Comparison of ENCODE assay signal across 17 cellular contexts in the genomic region with DNA sequence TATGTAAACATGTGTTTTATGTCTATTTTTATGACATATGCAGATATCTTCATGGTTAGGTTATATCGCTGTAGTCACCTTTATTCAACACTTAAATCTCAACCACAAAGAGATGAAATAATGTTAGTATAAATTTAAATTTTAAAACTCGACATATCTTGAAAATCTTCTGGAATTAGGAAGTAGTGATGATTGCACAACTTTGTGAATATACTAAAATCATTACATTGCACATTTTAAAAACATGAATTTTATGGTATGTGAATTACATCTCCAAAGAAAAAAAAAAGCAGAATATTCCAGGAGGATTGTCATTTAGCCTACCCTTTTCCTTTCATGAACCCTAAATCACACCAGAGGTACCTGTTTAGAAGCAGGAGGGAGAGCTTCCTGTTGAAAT. TPM values are rescaled to one million over a fixed set of nuclear protein-coding genes. Genes with fewer than 3 reads are reported as not detected.
A peak's percentile ranks its signal among the peaks of the same experiment; 100 is the strongest.
DNase-seq lines count a peak whose midpoint lies in the region; ATAC-seq, FAIRE-seq and TF ChIP-seq lines count a peak whose summit lies in the region.
"Had no signal": no experiment of that assay in that cellular context is flagged by ENCODE, and none has a peak within 500 bp of the region (broad histone marks: within the 10 kb centered on the region; RNA-seq: fewer than 3 reads in every experiment).

No MANE protein-coding gene starts in this region.

- TF ChIP-seq POLR2A in IMR-90 (IDR thresholded peaks at IDR 0.05; ENCODE audit: low read depth, low read length) (no peak), H1 (IDR thresholded peaks at IDR 0.05; ENCODE audit: control extremely low read depth in 1 of 2, low read depth in 2 of 2, low read length in 2 of 2) (no peak)

- H2BK20ac ChIP-seq in IMR-90 (ENCODE audit: low read depth, low read length) (no peak overlapping the region), H1 (ENCODE audit: low read length) (no peak overlapping the region)

- FAIRE-seq in H1 (lab: Jason Lieb, UNC): no peak
- FAIRE-seq: G401.6, GM12892 had no signal

- H4K91ac ChIP-seq in IMR-90 (ENCODE audit: insufficient read depth, low read depth, low read length) (no peak overlapping the region), H1 (replicated peaks; ENCODE audit: insufficient read length, low read length) (no peak overlapping the region)

- H3K4me2 ChIP-seq in IMR-90 (ENCODE audit: low read depth, low read length) (no peak overlapping the region), H1 (ENCODE audit: insufficient read depth in 1 of 2, low read depth in 2 of 2, low read length in 2 of 2) (no peak overlapping the region)

- in situ Hi-C loops in IMR-90 (cut with MboI; ENCODE audit: low sequenced_read_pairs): no loop called here

- H3K56ac ChIP-seq in IMR-90 (ENCODE audit: extremely low read depth, insufficient read depth, low read length): no peak overlapping the region
- H3K56ac ChIP-seq in H1 (replicated peaks; ENCODE audit: insufficient read length, low read depth, low read length): no peak overlapping the region

- H3K79me2 ChIP-seq in H1 (ENCODE audit: control insufficient read depth in 1 of 2, insufficient read depth in 2 of 2, low read length in 2 of 2): peaks cover 0 to 25% of the 10 kb centered on the region in 2 experiments; a peak in 2 of 4 replicates

- no peak overlapping the region for H3K27ac ChIP-seq in IMR-90 (ENCODE audit: insufficient read depth, low read length)
- H3K27ac ChIP-seq in H1 (ENCODE audit: low read depth, low read length): no peak overlapping the region

- no peak overlapping the region for H2AK9ac ChIP-seq in IMR-90 (replicated peaks; ENCODE audit: low read depth, low read length, poor library complexity)

- H4K20me1 ChIP-seq in IMR-90 (ENCODE audit: insufficient read depth, low read length) (no peaks in the 10 kb centered on the region), H1 (replicated peaks in 1 of 2; ENCODE audit: control insufficient read depth in 1 of 2, insufficient read depth in 2 of 2, low read length in 2 of 2) (peaks cover 0 to 7% of the 10 kb centered on the region in 2 experiments)

- no peak overlapping the region for H3K14ac ChIP-seq in IMR-90 (replicated peaks; ENCODE audit: low read depth, low read length)
- H3K14ac ChIP-seq in H1 (ENCODE audit: insufficient read length): no peak overlapping the region

- H3K9me3 ChIP-seq in IMR-90 (ENCODE audit: control insufficient read depth, insufficient read depth, low read length) (no peaks in the 10 kb centered on the region), H1 (ENCODE audit: insufficient read depth in 2 of 2, low read depth in 1 of 2, low read length in 1 of 2) (no peaks in the 10 kb centered on the region)

- no peak overlapping the region for H3K9ac ChIP-seq in IMR-90 (ENCODE audit: low read depth, low read length)
- no peak overlapping the region for H3K9ac ChIP-seq in H1 (replicated peaks in 1 of 4; ENCODE audit: extremely low read depth in 1 of 4, low read depth in 3 of 4, low read length in 3 of 4)

- no peaks in the 10 kb centered on the region for H3K36me3 ChIP-seq in IMR-90 (ENCODE audit: control insufficient read depth, insufficient read depth, low read length)
- H3K36me3 ChIP-seq in H1 (ENCODE audit: control insufficient read depth in 2 of 4, insufficient read depth in 4 of 4, low read length in 3 of 4): peaks cover 0 to 68% (median 27%) of the 10 kb centered on the region in 4 experiments; a peak in 6 of 8 replicates

- H3K23ac ChIP-seq in IMR-90 (ENCODE audit: low read depth, low read length): no peak overlapping the region
- H3K23ac ChIP-seq in H1 (ENCODE audit: insufficient read length): no peak overlapping the region

- H4K8ac ChIP-seq in IMR-90 (ENCODE audit: low read depth in 2 of 2, low read length in 2 of 2) (no peak overlapping the region), H1 (ENCODE audit: extremely low read depth, insufficient read depth, low read length) (no peak overlapping the region)

- TF ChIP-seq CTCF in IMR-90 (conservative IDR thresholded peaks at IDR 0.05; ENCODE audit: low read depth, low read length) (no peak), H1 (IDR thresholded peaks at IDR 0.05; ENCODE audit: control extremely low read depth in 1 of 3, insufficient read depth in 1 of 3, low read depth in 1 of 3, low read length in 3 of 3) (no peak)

- H3K23me2 ChIP-seq in H1 (ENCODE audit: low read depth, low read length): no peaks in the 10 kb centered on the region

- no peaks in the 10 kb centered on the region for H3K27me3 ChIP-seq in IMR-90 (ENCODE audit: control insufficient read depth, insufficient read depth, low read length)
- no peaks in the 10 kb centered on the region for H3K27me3 ChIP-seq in H1 (replicated peaks in 1 of 4; ENCODE audit: control insufficient read depth in 3 of 4, extremely low read depth in 1 of 4, insufficient read depth in 3 of 4, low read length in 3 of 4)

- TF ChIP-seq EP300 in H1 (IDR thresholded peaks at IDR 0.05; ENCODE audit: borderline replicate concordance in 1 of 2, low read depth in 2 of 2, low read length in 2 of 2): no peak

- H3K79me1 ChIP-seq in IMR-90 (ENCODE audit: low read depth in 1 of 2, low read length in 2 of 2): no peaks in the 10 kb centered on the region
- H3K79me1 ChIP-seq in H1 (ENCODE audit: low read depth, low read length): 0 out of 2 replicates have a peak, but pooled peaks cover 2% of the 10 kb centered on the region

- H2BK5ac ChIP-seq in IMR-90 (ENCODE audit: low read depth, low read length, poor library complexity, severe bottlenecking) (no peak overlapping the region), H1 (ENCODE audit: low read depth, low read length) (no peak overlapping the region)

- ATAC-seq in IMR-90 (ENCODE audit: low read depth) (no peak), GM21360 (IDR thresholded peaks at IDR 0.05; ENCODE audit: unreplicated experiment) (no peak)

- H3K18ac ChIP-seq in IMR-90 (ENCODE audit: low read depth, low read length) (no peak overlapping the region), H1 (ENCODE audit: extremely low read depth, low read length) (no peak overlapping the region)

- H3K9me1 ChIP-seq in IMR-90 (ENCODE audit: insufficient read depth, low read length): no peaks in the 10 kb centered on the region

- TF ChIP-seq RAD21 in IMR-90 (IDR thresholded peaks at IDR 0.05; ENCODE audit: low read length): no peak
- no peak for TF ChIP-seq RAD21 in H1 (IDR thresholded peaks at IDR 0.05 in 1 of 2, conservative IDR thresholded peaks at IDR 0.05 in 1 of 2; ENCODE audit: low read depth in 2 of 2, low read length in 2 of 2)

- H4K5ac ChIP-seq in IMR-90 (ENCODE audit: low read depth, low read length) (no peak overlapping the region), H1 (ENCODE audit: insufficient read length, low read depth, low read length) (no peak overlapping the region)

- H3K4ac ChIP-seq in IMR-90 (ENCODE audit: low read depth, low read length) (no peak overlapping the region), H1 (replicated peaks; ENCODE audit: insufficient read length, low read depth, low read length) (no peak overlapping the region)

- BruUV-seq in IMR-90 (replicated peaks; lab: Mats Ljungman, UMichigan): no TSS peak

- CTCF ChIA-PET in IMR-90 (lab: Yijun Ruan, JAX) (no interaction called here), H1 (lab: Charles Lee; ENCODE audit: partially characterized antibody) (interaction anchor here (0.6 to 1.9 kb wide), 2 partner anchors 23 to 26 kb away, joined by 3 to 9 read pairs; no protein-coding TSS in a partner anchor)

- H3K4me3 ChIP-seq in IMR-90 (ENCODE audit: insufficient read depth, low read depth, low read length) (no peak overlapping the region), H1 (ENCODE audit: extremely low read depth in 1 of 4, insufficient read depth in 2 of 4, low read depth in 3 of 4, low read length in 4 of 4) (no peak overlapping the region)

- H2BK15ac ChIP-seq in IMR-90 (ENCODE audit: low read depth, low read length) (no peak overlapping the region), H1 (ENCODE audit: low read length) (no peak overlapping the region)

- intact Hi-C loops in IMR-90 (cut with micrococcal nuclease): no loop called here

- H2BK120ac ChIP-seq in IMR-90 (ENCODE audit: low read depth, low read length): no peak overlapping the region
- H2BK120ac ChIP-seq in H1 (replicated peaks; ENCODE audit: low read depth, low read length): no peak overlapping the region

- POLR2A ChIA-PET in IMR-90 (lab: Charles Lee; ENCODE audit: unreplicated experiment) (no interaction called here), H1 (lab: Charles Lee; ENCODE audit: partially characterized antibody) (no interaction called here)

- H2AFZ ChIP-seq in IMR-90 (replicated peaks; ENCODE audit: low read length, poor library complexity) (no peak overlapping the region), H1 (ENCODE audit: low read length) (no peak overlapping the region)

- peak; percentile 39 for DNase-seq in CD1c-positive myeloid dendritic cell (ENCODE audit: extremely low spot score)
- no peak for DNase-seq in IMR-90
- no peak for DNase-seq in H1 (ENCODE audit: low read depth in 1 of 2, low spot score in 2 of 2)
- no peak for DNase-seq in Kasumi-1 (lab: John Stamatoyannopoulos, UW)
- DNase-seq in HuH-7.5 (ENCODE audit: low spot score): no peak
- DNase-seq: C1 segment of cervical spinal cord; Calu3; CD4-positive, alpha-beta T cell; COR-L47; DMS153; DND-41; GOT3; H7; HCEC 1CT had no signal

- H3K4me1 ChIP-seq in IMR-90 (ENCODE audit: control insufficient read depth, insufficient read depth, low read length): no peaks in the 10 kb centered on the region
- H3K4me1 ChIP-seq in H1 (replicated peaks in 1 of 4; ENCODE audit: control insufficient read depth in 3 of 4, insufficient read depth in 4 of 4, low read length in 3 of 4): peaks cover 0 to 2% (median 0%) of the 10 kb centered on the region in 4 experiments; a peak in 1 of 7 replicates

- no CpG with 5 or more reads among the region's 2 CpGs for WGBS in IMR-90 (ENCODE audit: extremely low coverage in 2 of 2, insufficient read length in 1 of 2), 2 experiments
- 92% methylated on average over 2 of the region's 2 CpGs; no CpG with 5 or more reads in 1 of the 2 experiments for WGBS in H1 (ENCODE audit: extremely low coverage in 1 of 2, insufficient coverage in 1 of 2, insufficient read length in 1 of 2, insufficient replicate concordance in 2 of 2, low coverage in 1 of 2, low lambda C conversion rate in 2 of 2, missing lambda C conversion rate in 1 of 2), 2 experiments

- dilution Hi-C loops in IMR-90 (cut with HindIII; ENCODE audit: low sequenced_read_pairs, unreplicated experiment): no loop called here

- H2AK5ac ChIP-seq in IMR-90 (ENCODE audit: low read depth, low read length): no peak overlapping the region
- H2AK5ac ChIP-seq in H1 (ENCODE audit: low read depth, low read length): no peak overlapping the region

- H2BK12ac ChIP-seq in H1 (ENCODE audit: low read depth, low read length): no peak overlapping the region

RNA-seq across cellular contexts. Expression of a gene that starts 39.4 kb away (rescaled TPM):
- 61.8 and 159 TPM in 2 replicates for total RNA-seq in IMR-90 (2012; rRNA removed)
- 53.1 and 62.8 TPM in 2 replicates for polyA plus RNA-seq in IMR-90 (2012; rRNA removed)
- 31.4 and 56.6 TPM in 2 replicates for polyA plus RNA-seq in IMR-90 (2012; cell fraction: cytosol; rRNA removed)
- polyA plus RNA-seq in IMR-90 (2012; cell fraction: nucleus; rRNA removed; ENCODE audit: low replicate concordance): 7.1 and 14.7 TPM in 2 replicates
- 195 and 247 TPM in 2 replicates for total RNA-seq in H1 (2021; fragmentation: NEBNext Ultra II Directional; extraction: Animal tissue kit (Norgen Biotek cat#: 25700))
- polyA plus RNA-seq in H1 (2011; rRNA removed): 28.3 and 36.1 TPM in 2 replicates
- polyA plus RNA-seq in H1 (2011; cell fraction: cytosol; rRNA removed): 75.1 TPM
- 25.0 TPM for polyA plus RNA-seq in H1 (2011; cell fraction: nucleus; rRNA removed)
- polyA plus RNA-seq in H1 (2012, experiment 1 of 2): 137 to 236 TPM (median 158 TPM) in 4 replicates
- polyA plus RNA-seq in H1 (2012, experiment 2 of 2): 38.2 TPM
- 93.5 TPM for polyA plus RNA-seq in H1 (2013, experiment 1 of 2)
- polyA plus RNA-seq in H1 (2013, experiment 2 of 2): 94.0 TPM
- 9.6 and 15.9 TPM in 2 replicates for polyA minus RNA-seq in H1 (2011; rRNA and poly(A)+ RNA removed)
- polyA minus RNA-seq in H1 (2011; cell fraction: cytosol; rRNA and poly(A)+ RNA removed): 39.9 TPM
- polyA minus RNA-seq in H1 (2011; cell fraction: nucleus; rRNA and poly(A)+ RNA removed): 33.1 TPM
